In the genomic region with DNA sequence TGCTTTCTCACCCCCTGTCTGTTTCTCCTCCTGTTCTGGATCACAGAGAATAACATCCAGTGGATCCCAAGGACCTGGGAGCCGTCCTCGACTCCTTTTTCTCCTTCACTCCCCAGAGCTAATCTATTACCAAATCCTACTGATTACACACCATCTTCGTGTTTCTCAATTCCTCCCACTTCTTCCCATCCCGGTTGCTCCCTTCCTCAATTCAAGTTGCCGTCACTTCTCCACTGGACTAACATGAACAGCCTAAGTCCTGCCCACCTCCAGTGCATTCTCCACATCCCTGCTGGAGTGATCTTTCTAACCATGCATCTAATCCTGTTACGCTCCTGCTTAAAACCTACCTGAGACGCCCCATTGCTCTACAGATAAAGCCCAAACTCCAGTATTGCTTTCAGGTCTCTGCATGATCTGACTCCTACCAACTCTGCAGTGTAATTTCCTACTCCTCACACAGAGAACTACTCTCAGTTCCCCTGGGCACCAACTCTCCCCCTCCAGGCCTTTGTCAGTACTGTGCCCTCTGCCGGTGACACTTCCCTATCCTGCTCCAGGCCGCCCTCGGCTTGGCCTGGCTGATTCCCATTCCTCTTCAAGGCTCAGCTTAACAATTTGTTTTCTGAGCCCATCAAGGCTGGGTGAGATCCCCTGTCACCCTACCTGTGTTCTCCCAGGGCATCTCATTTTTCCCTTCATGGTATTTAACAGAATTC, we compare ENCODE assay signal across 8 cellular contexts. TPM values are rescaled to one million over a fixed set of nuclear protein-coding genes. Genes with fewer than 3 reads are reported as not detected.
DNase-seq lines count a peak whose midpoint lies in the region; ATAC-seq and TF ChIP-seq lines count a peak whose summit lies in the region.

No MANE protein-coding gene starts in this region.

- POLR2A ChIA-PET in Panc1 (lab: Charles Lee): no interaction called here

- H3K4me3 ChIP-seq in Panc1 (ENCODE audit: low read depth in 2 of 2, low read length in 2 of 2) (no peak overlapping the region), neutrophil (ENCODE audit: low read depth in 1 of 2, low read length in 1 of 2) (no peak overlapping the region)

- H3K9me3 ChIP-seq in Panc1 (ENCODE audit: control insufficient read depth, insufficient read depth, low read depth, low read length) (no peaks in the 10 kb centered on the region), neutrophil (no peaks in the 10 kb centered on the region)

- TF ChIP-seq CTCF in Panc1 (IDR thresholded peaks at IDR 0.05): peak; percentile 68
- peak; percentile 47 for TF ChIP-seq CTCF in neutrophil (IDR thresholded peaks at IDR 0.05)

- H3K27me3 ChIP-seq in Panc1 (ENCODE audit: control insufficient read depth, insufficient read depth, low read length): no peaks in the 10 kb centered on the region; the same call in 1 of the 2 replicates
- no peaks in the 10 kb centered on the region for H3K27me3 ChIP-seq in neutrophil

- ATAC-seq in GM19023 (IDR thresholded peaks at IDR 0.05; ENCODE audit: unreplicated experiment) (peak; percentile 51), HG03139 (IDR thresholded peaks at IDR 0.05; ENCODE audit: unreplicated experiment) (peak; percentile 69), Panc1 (peak; percentile 89), esophagus mucosa (peak; percentile 31)

- CTCF ChIA-PET in Panc1 (lab: Charles Lee): interaction anchor here (1.5 kb wide), 1 partner anchor 30 kb away, joined by 3 read pairs; no protein-coding TSS in a partner anchor

- DNase-seq in C1 segment of cervical spinal cord (lab: John Stamatoyannopoulos, UW): peak in 10 of 14 donors; percentile 9 to 65 (median 24)
- no peak for DNase-seq in Panc1 (ENCODE audit: low read depth, low spot score)
- DNase-seq in retina: no peak
- DNase-seq in effector CD4-positive, alpha-beta T cell: no peak

- intact Hi-C loops in Panc1 (cut with micrococcal nuclease; ENCODE audit: unreplicated experiment): no loop called here

- H3K36me3 ChIP-seq in Panc1 (ENCODE audit: control insufficient read depth, insufficient read depth, low read length): no peaks in the 10 kb centered on the region
- H3K36me3 ChIP-seq in neutrophil: no peaks in the 10 kb centered on the region

- BruUV-seq in Panc1 (replicated peaks; lab: Mats Ljungman, UMichigan): no TSS peak

- H3K27ac ChIP-seq in Panc1 (ENCODE audit: low read length): no peak overlapping the region
- peak overlapping the region; percentile 50 for H3K27ac ChIP-seq in neutrophil

- in situ Hi-C loops in Panc1 (cut with HindIII; ENCODE audit: low pct_unique_long_range_greater_than_20kb, low sequenced_read_pairs): no loop called here

- H3K4me1 ChIP-seq in Panc1 (ENCODE audit: control insufficient read depth, insufficient read depth, low read length): no peaks in the 10 kb centered on the region
- H3K4me1 ChIP-seq in neutrophil (ENCODE audit: control insufficient read depth in 1 of 2, insufficient read depth in 1 of 2, low read depth in 1 of 2, low read length in 1 of 2): peaks cover 47 to 50% of the 10 kb centered on the region in 2 experiments

RNA-seq across cellular contexts. Expression of gene SLAMF8, which starts 2.4 kb away (rescaled TPM):
- total RNA-seq in Panc1 (2021; ENCODE audit: unreplicated experiment): not detected
- not detected for polyA plus RNA-seq in Panc1 (2012; ENCODE audit: insufficient read length)
- 0.80 TPM for total RNA-seq in esophagus mucosa

RNA-seq across cellular contexts. Expression of gene FCRL6, which starts 26.9 kb away (rescaled TPM):
- total RNA-seq in Panc1 (2021; ENCODE audit: unreplicated experiment) (not detected), esophagus mucosa (not detected)
- polyA plus RNA-seq in Panc1 (2012; ENCODE audit: insufficient read length): not detected

RNA-seq across cellular contexts. Expression of gene VSIG8, which starts 33.4 kb away (rescaled TPM):
- not detected for total RNA-seq in Panc1 (2021; ENCODE audit: unreplicated experiment)
- not detected for polyA plus RNA-seq in Panc1 (2012; ENCODE audit: insufficient read length)
- total RNA-seq in esophagus mucosa: 1.2 TPM

RNA-seq across cellular contexts. Expression of gene DUSP23, which starts 48.3 kb away (rescaled TPM):
- total RNA-seq in Panc1 (2021; ENCODE audit: unreplicated experiment) (36.1 TPM), esophagus mucosa (62.4 TPM)
- polyA plus RNA-seq in Panc1 (2012; ENCODE audit: insufficient read length): 50.1 TPM

Comparison
In these comparisons a context has a peak if more than half of its experiments do, and no peak if none do; other contexts are left out.
1. DNase-seq: peak in C1 segment of cervical spinal cord (10 of 14); none in Panc1 (single experiment), retina (single experiment) and effector CD4-positive, alpha-beta T cell (single experiment).
2. ATAC-seq: peak in every context shown above with its lines; median percentile 89 in Panc1; 69 in HG03139; 51 in GM19023; 31 in esophagus mucosa.